In genomic region chr6:33280539-33280938, GRCh38 we compare ENCODE assay signal across 1 cellular context.
TF ChIP-seq lines count a peak whose summit lies in the region.

No MANE protein-coding gene starts in this region.

TF ChIP-seq in HCT116, 20 proteins besides CTCF, POLR2A, EP300 and RAD21:
- TF ChIP-seq FOSL1 (IDR thresholded peaks at IDR 0.05; ENCODE audit: low read depth) (no peak), YY1 (IDR thresholded peaks at IDR 0.05; ENCODE audit: extremely low read depth, insufficient replicate concordance, low read depth, low read length) (no peak), CBX3 (IDR thresholded peaks at IDR 0.05; ENCODE audit: low read depth) (no peak), REST (IDR thresholded peaks at IDR 0.05; ENCODE audit: low read depth) (no peak), SRF (IDR thresholded peaks at IDR 0.05; ENCODE audit: low read depth) (no peak), ZNF274 (IDR thresholded peaks at IDR 0.05; ENCODE audit: low read depth, low read length) (no peak)
